ENCODE assay signal across 20 cellular contexts in the genomic region with DNA sequence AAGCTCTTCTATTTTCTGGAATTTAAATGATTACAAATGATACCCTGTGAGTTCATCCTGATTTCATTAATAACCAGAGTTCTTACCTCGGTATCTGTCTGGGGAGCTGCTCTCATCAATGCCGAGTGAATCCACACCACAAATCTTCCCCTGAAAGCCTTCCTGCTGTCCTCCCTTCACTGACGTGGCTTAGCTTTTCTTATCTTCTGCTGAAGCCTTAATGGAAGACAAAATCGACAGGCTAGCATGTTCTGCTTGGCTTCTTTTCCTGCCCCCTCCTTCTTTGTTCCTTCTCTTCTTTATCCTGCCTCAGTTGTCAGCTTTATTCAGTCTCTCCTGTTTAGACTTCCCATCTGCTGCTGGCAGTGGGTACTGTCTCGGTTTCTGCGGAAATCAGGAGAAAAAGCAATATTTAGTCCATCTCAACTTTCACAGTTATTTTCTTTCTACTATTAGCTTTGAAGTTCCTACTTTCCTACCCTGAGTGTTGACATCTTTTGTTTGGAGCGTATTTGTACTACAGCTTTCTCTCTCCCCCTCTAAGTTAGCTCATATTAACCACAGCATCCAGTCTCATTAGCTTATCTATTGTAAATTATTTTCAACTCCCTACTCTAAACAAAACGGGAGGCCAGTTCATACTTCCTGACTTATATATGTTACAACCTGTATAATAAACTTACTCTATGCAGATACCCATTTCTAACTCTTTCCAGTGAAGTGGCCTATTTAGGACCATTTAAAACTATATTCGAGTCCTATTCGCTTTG.
"Had no signal": no experiment of that assay in that cellular context is flagged by ENCODE, and none has a peak within 500 bp of the region (broad histone marks: within the 10 kb centered on the region; RNA-seq: fewer than 3 reads in every experiment).

No MANE protein-coding gene starts in this region.

- DNase-seq: activated CD4-positive, alpha-beta T cell treated with anti-CD3 and anti-CD28 coated beads, Interleukin-2, amount 10 ng/mL, durations not matched to agents 24 days and 14 days; activated CD4-positive, CD25-positive, alpha-beta regulatory T cell; activated CD8-positive, alpha-beta T cell treated with anti-CD3 and anti-CD28 coated beads for 36 hours; activated effector memory CD4-positive, alpha-beta T cell treated with Interleukin-2 at 50 U/mL for 16 hours; activated naive CD4-positive, alpha-beta T cell treated with anti-CD3 and anti-CD28 coated beads, Interleukin-2, amount 10 ng/mL, durations not matched to agents 7 days and 5 days; activated naive CD8-positive, alpha-beta T cell treated with anti-CD3 and anti-CD28 coated beads, Interleukin-2, amount 50 U/mL, for 24 hours; activated T-cell treated with anti-CD3 and anti-CD28 coated beads, Interleukin-2, amount 50 U/mL, for 48 hours; aorta; effector CD8-positive, alpha-beta T cell; esophagus squamous epithelium; foreskin fibroblast; lower lobe of right lung; pancreas; stimulated activated naive CD4-positive, alpha-beta T cell; T-cell; T-helper 9 cell; upper lobe of right lung had no signal

- H3K9me3 ChIP-seq: breast epithelium, esophagus squamous epithelium, pancreas, upper lobe of right lung had no signal

- H3K36me3 Mint-ChIP-seq: activated naive CD4-positive, alpha-beta T cell treated with anti-CD3 and anti-CD28 coated beads, Interleukin-2, amount 10 ng/mL, durations not matched to agents 7 days and 5 days; T-cell had no signal

- H3K27ac ChIP-seq: breast epithelium, lower lobe of right lung, upper lobe of right lung had no signal

- H3K4me1 ChIP-seq: breast epithelium, lower lobe of right lung, pancreas, upper lobe of right lung had no signal

- H3K4me3 ChIP-seq: breast epithelium, esophagus squamous epithelium, lower lobe of right lung, pancreas, upper lobe of right lung had no signal

- H3K4me3 Mint-ChIP-seq: activated CD4-positive, alpha-beta T cell treated with anti-CD3 and anti-CD28 coated beads, Interleukin-2, amount 10 ng/mL, durations not matched to agents 24 days and 14 days; activated CD8-positive, alpha-beta T cell treated with anti-CD3 and anti-CD28 coated beads for 36 hours; activated naive CD4-positive, alpha-beta T cell treated with anti-CD3 and anti-CD28 coated beads, Interleukin-2, amount 10 ng/mL, durations not matched to agents 7 days and 5 days; activated naive CD8-positive, alpha-beta T cell treated with anti-CD3 and anti-CD28 coated beads, Interleukin-2, amount 50 U/mL, for 24 hours; neural crest cell; T-cell had no signal

- ATAC-seq: activated CD8-positive, alpha-beta T cell treated with anti-CD3 and anti-CD28 coated beads for 36 hours; activated naive CD8-positive, alpha-beta T cell treated with anti-CD3 and anti-CD28 coated beads, Interleukin-2, amount 50 U/mL, for 24 hours; lower lobe of right lung; sciatic nerve; T-cell; upper lobe of right lung had no signal

- H3K36me3 ChIP-seq: breast epithelium, esophagus squamous epithelium, lower lobe of right lung, pancreas, upper lobe of right lung had no signal

- H3K27ac Mint-ChIP-seq: activated CD4-positive, alpha-beta T cell treated with anti-CD3 and anti-CD28 coated beads, Interleukin-2, amount 10 ng/mL, durations not matched to agents 24 days and 14 days; activated CD8-positive, alpha-beta T cell treated with anti-CD3 and anti-CD28 coated beads for 36 hours; activated naive CD4-positive, alpha-beta T cell treated with anti-CD3 and anti-CD28 coated beads, Interleukin-2, amount 10 ng/mL, durations not matched to agents 7 days and 5 days; activated naive CD8-positive, alpha-beta T cell treated with anti-CD3 and anti-CD28 coated beads, Interleukin-2, amount 50 U/mL, for 24 hours; T-cell had no signal

- H3K27me3 ChIP-seq: breast epithelium, esophagus squamous epithelium, pancreas, upper lobe of right lung had no signal

- H3K27me3 Mint-ChIP-seq: activated CD4-positive, alpha-beta T cell treated with anti-CD3 and anti-CD28 coated beads, Interleukin-2, amount 10 ng/mL, durations not matched to agents 24 days and 14 days; activated CD8-positive, alpha-beta T cell treated with anti-CD3 and anti-CD28 coated beads for 36 hours had no signal

- H3K4me1 Mint-ChIP-seq: activated CD4-positive, alpha-beta T cell treated with anti-CD3 and anti-CD28 coated beads, Interleukin-2, amount 10 ng/mL, durations not matched to agents 24 days and 14 days; activated naive CD4-positive, alpha-beta T cell treated with anti-CD3 and anti-CD28 coated beads, Interleukin-2, amount 10 ng/mL, durations not matched to agents 7 days and 5 days; activated naive CD8-positive, alpha-beta T cell treated with anti-CD3 and anti-CD28 coated beads, Interleukin-2, amount 50 U/mL, for 24 hours; T-cell had no signal
